16 cellular contexts compared by ENCODE assay signal in the genomic region with DNA sequence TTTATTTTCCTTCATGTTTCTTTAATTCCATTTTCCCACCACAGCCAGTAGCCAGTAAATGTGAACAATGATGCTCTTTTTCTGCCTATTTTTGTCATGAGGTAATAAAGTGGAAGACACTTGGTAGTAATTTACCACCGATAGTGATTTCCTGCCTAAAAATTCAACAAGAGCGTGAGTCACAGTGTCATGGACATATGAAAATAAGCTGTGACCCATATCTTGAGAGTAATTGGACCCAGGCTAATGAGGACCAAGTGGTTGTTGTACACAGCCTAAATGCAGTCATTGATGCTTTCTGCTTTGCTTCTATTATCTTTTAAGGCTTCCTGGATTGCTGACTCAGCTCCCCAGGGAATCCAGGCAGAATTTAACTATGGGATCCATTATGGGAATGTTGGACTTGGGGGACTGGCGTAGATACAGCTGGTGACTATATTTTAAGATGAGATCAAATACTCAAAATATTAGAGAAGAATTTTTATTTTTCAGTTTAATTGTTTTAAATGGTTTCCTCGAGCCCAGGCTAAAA.
"Had no signal": no experiment of that assay in that cellular context is flagged by ENCODE, and none has a peak within 500 bp of the region (broad histone marks: within the 10 kb centered on the region; RNA-seq: fewer than 3 reads in every experiment).

No MANE protein-coding gene starts in this region.

- H2AFZ ChIP-seq: neural progenitor cell had no signal

- H3K4me1 ChIP-seq: ascending aorta, gastroesophageal sphincter, neural progenitor cell, uterus had no signal

- H3K36me3 ChIP-seq: ascending aorta, gastroesophageal sphincter, neural progenitor cell, ovary, uterus had no signal

- H3K9me3 ChIP-seq: ascending aorta, gastroesophageal sphincter, ovary, uterus had no signal

- H3K9ac ChIP-seq: neural progenitor cell had no signal

- H3K4me3 ChIP-seq: ascending aorta, coronary artery, gastroesophageal sphincter, neural progenitor cell, ovary, uterus had no signal

- H3K27me3 ChIP-seq: ascending aorta, gastroesophageal sphincter, neural progenitor cell, ovary, uterus had no signal

- H3K27ac ChIP-seq: ascending aorta, coronary artery, gastroesophageal sphincter, neural progenitor cell, ovary, uterus had no signal

- DNase-seq: activated CD4-positive, alpha-beta T cell treated with anti-CD3 and anti-CD28 coated beads for 1 hour; activated CD4-positive, alpha-beta T cell treated with anti-CD3 and anti-CD28 coated beads, Interleukin-2, amount 50 U/mL, for 48 hours; activated naive CD4-positive, alpha-beta T cell; caudate nucleus; effector CD4-positive, alpha-beta T cell; hippocampal formation; kidney glomerular epithelial cell; ovary; stimulated activated CD4-positive, alpha-beta T cell treated with anti-CD3 and anti-CD28 coated beads, Interleukin-15, amount 100 ng/mL, for 24 hours; stimulated activated CD4-positive, alpha-beta T cell treated with anti-CD3 and anti-CD28 coated beads, Interleukin-4, amount 100 ng/mL, for 4 hours; stimulated activated naive CD8-positive, alpha-beta T cell treated with anti-CD3 and anti-CD28 coated beads, Interleukin-15, amount 100 ng/mL, for 72 hours; uterus had no signal

- H3K4me2 ChIP-seq: neural progenitor cell had no signal

- ATAC-seq: gastroesophageal sphincter; stimulated activated naive CD8-positive, alpha-beta T cell treated with anti-CD3 and anti-CD28 coated beads, Interleukin-15, amount 100 ng/mL, for 72 hours had no signal
